In the genomic region with DNA sequence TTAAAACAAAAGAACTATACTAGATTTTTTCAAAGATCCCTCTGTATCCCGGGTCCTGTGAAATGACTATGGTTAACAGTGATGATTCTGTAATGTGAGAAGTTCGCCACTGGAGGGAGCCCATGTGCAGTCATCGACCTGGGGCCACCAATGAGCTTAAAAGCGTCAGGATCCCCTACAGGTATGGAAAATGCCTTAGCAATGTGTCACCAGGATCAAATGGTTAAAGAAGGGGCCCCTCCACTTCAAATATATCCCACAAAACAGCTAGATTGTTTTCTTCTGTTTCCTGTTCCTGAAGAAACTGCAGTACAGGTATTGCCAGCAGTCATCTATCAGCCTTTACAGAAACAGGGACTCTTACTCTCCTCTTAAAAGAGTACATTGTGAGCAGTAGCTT, we compare ENCODE assay signal across 8 cellular contexts. TPM values are rescaled to one million over a fixed set of nuclear protein-coding genes. Genes with fewer than 3 reads are reported as not detected.
A peak's percentile ranks its signal among the peaks of the same experiment; 100 is the strongest.
DNase-seq lines count a peak whose midpoint lies in the region; ATAC-seq and TF ChIP-seq lines count a peak whose summit lies in the region.

No MANE protein-coding gene starts in this region.

- DNase-seq in AG04450 (ENCODE audit: low read depth, low spot score) (peak; percentile 16), MV-4-11 (lab: John Stamatoyannopoulos, UW) (peak; percentile 13), T-helper 2 cell (peak in 4 of 5 experiments; percentile 48 to 69 (median 51)), ascending aorta (ENCODE audit: low spot score in 2 of 2) (peak in 1 of 2 donors; percentile 69), hypothalamus (lab: John Stamatoyannopoulos, UW) (peak in 36 of 51 donors; percentile 2 to 78 (median 32))
- DNase-seq in stimulated activated CD4-positive, alpha-beta T cell treated with anti-CD3 and anti-CD28 coated beads, Interleukin-12 subunit alpha, Interleukin-12 subunit beta, amount 100 ng/mL, for 4 hours = peak; percentile 65

- H3K27me3 ChIP-seq in AG04450 (ENCODE audit: control insufficient read depth, insufficient read depth, low read length) (peaks cover 2% of the 10 kb centered on the region), ascending aorta (no peaks in the 10 kb centered on the region)

- ATAC-seq in GM18868 (IDR thresholded peaks at IDR 0.05; ENCODE audit: unreplicated experiment) (peak; percentile 25), HG03342 (IDR thresholded peaks at IDR 0.05; ENCODE audit: unreplicated experiment) (no peak)

- no peaks in the 10 kb centered on the region for H3K9me3 ChIP-seq in AG04450 (ENCODE audit: control insufficient read depth, insufficient read depth, low read length)
- no peaks in the 10 kb centered on the region for H3K9me3 ChIP-seq in ascending aorta

- TF ChIP-seq CTCF in AG04450 (IDR thresholded peaks at IDR 0.05; ENCODE audit: low read depth, low read length) (peak; percentile 83), ascending aorta (IDR thresholded peaks at IDR 0.05) (peak; percentile 49 to 73 (median 70))

- H3K4me1 ChIP-seq in ascending aorta = no peaks in the 10 kb centered on the region

- intact Hi-C loops in ascending aorta (cut with DNase I) = no loop called here

- no peak overlapping the region for H3K4me3 ChIP-seq in AG04450 (ENCODE audit: low read depth, low read length)
- no peak overlapping the region for H3K4me3 ChIP-seq in ascending aorta

- no peaks in the 10 kb centered on the region for H3K36me3 ChIP-seq in ascending aorta

- H3K27ac ChIP-seq in AG04450 (ENCODE audit: low read depth, low read length) (no peak overlapping the region), ascending aorta (no peak overlapping the region)

- POLR2A ChIA-PET in AG04450 (lab: Yijun Ruan, JAX) = no interaction called here

- CTCF ChIA-PET in AG04450 (lab: Charles Lee) = interaction anchor here (0.6 to 5.3 kb wide), 74 partner anchors 8 to 419 kb away, joined by 3 to 238 read pairs (median 5); partner anchors contain the start of genes ATF2, CHN1 and CHRNA1

RNA-seq across cellular contexts. Expression of gene CHRNA1, which starts 15.3 kb away (rescaled TPM):
- polyA plus RNA-seq in AG04450 (2011; rRNA removed) = 2.6 and 2.7 TPM in 2 replicates
- 2.5 and 2.7 TPM in 2 replicates for polyA minus RNA-seq in AG04450 (2011; rRNA and poly(A)+ RNA removed)
- not detected for total RNA-seq in ascending aorta
